Comparison of ENCODE assay signal across 13 cellular contexts in genomic region chr9:110969971-110970381, GRCh38.
DNase-seq lines count a peak whose midpoint lies in the region; ATAC-seq and TF ChIP-seq lines count a peak whose summit lies in the region.
"Had no signal": no experiment of that assay in that cellular context is flagged by ENCODE, and none has a peak within 500 bp of the region (broad histone marks: within the 10 kb centered on the region; RNA-seq: fewer than 3 reads in every experiment).

No MANE protein-coding gene starts in this region.

- TF ChIP-seq CTCF in PC-3 (conservative IDR thresholded peaks at IDR 0.05; ENCODE audit: low read depth, low read length), result no peak
- TF ChIP-seq CTCF in omental fat pad (IDR thresholded peaks at IDR 0.05), result no peak

- peak overlapping the region; percentile 79 for H3K27ac ChIP-seq in PC-3 (ENCODE audit: low read length)
- peak overlapping the region; percentile 44 for H3K27ac ChIP-seq in cingulate gyrus (ENCODE audit: low read depth, low read length)
- H3K27ac ChIP-seq: adrenal gland had no signal

- no peak overlapping the region for H3K4me3 ChIP-seq in PC-3 (ENCODE audit: low read length)
- H3K4me3 ChIP-seq: adrenal gland had no signal

- peaks cover 7% of the 10 kb centered on the region for H3F3A ChIP-seq in PC-3 (ENCODE audit: low read length, unreplicated experiment)

- H3K36me3 ChIP-seq in PC-3 (ENCODE audit: low read depth, low read length), result peaks cover 59% of the 10 kb centered on the region
- H3K36me3 ChIP-seq: adrenal gland had no signal

- CTCF ChIA-PET in PC-3 (lab: Charles Lee), result no interaction called here

- H3K9ac ChIP-seq in PC-3 (ENCODE audit: low read length), result no peak overlapping the region

- peak; percentile 85 for ATAC-seq in PC-3
- peak; percentile 87 for ATAC-seq in omental fat pad (ENCODE audit: low FRiP score)
- no peak for ATAC-seq in HG03159 (IDR thresholded peaks at IDR 0.05; ENCODE audit: unreplicated experiment)

- H3K79me2 ChIP-seq in PC-3 (ENCODE audit: low read length), result peaks cover 65% of the 10 kb centered on the region

- no TSS peak for BruUV-seq in PC-3 (replicated peaks; lab: Mats Ljungman, UMichigan)

- H3K27me3 ChIP-seq in PC-3 (ENCODE audit: low read length), result no peaks in the 10 kb centered on the region
- H3K27me3 ChIP-seq: adrenal gland had no signal

- peaks cover 24% of the 10 kb centered on the region for H3K4me1 ChIP-seq in PC-3 (ENCODE audit: insufficient read depth, low read length)

- intact Hi-C loops in PC-3 (cut with micrococcal nuclease) (loop anchor here (5.0 kb wide), 1 partner anchor 327 kb away; no protein-coding TSS in a partner anchor), head of caudate nucleus (cut with DNase I) (loop anchor here (10.0 kb wide), 1 partner anchor 65 kb away; the partner anchor contains the start of gene LPAR1)

- no peaks in the 10 kb centered on the region for H3K9me2 ChIP-seq in PC-3 (replicated peaks; ENCODE audit: low read length)

- H4K20me1 ChIP-seq in PC-3 (ENCODE audit: low read length), result no peaks in the 10 kb centered on the region

- no peaks in the 10 kb centered on the region for H3K9me3 ChIP-seq in PC-3 (ENCODE audit: low read length)
- H3K9me3 ChIP-seq: adrenal gland had no signal

- peak; percentile 76 for DNase-seq in Daoy (ENCODE audit: low read depth)
- peak; percentile 82 for DNase-seq in PC-3
- DNase-seq in omental fat pad (ENCODE audit: low spot score), result no peak
- DNase-seq in NCI-H1436 treated with DMSO at 0.1 percent for 48 hours (lab: John Stamatoyannopoulos, UW), result no peak
- DNase-seq in activated T-cell treated with anti-CD3 and anti-CD28 coated beads for 4 hours, result no peak
- DNase-seq in head of caudate nucleus, result no peak
- DNase-seq: adrenal gland; DMS79; islet precursor cell; NCI-H1417; stimulated activated CD4-positive, alpha-beta T cell treated with anti-CD3 and anti-CD28 coated beads, Interleukin-15, amount 100 ng/mL, for 24 hours had no signal

- H2AFZ ChIP-seq in PC-3 (ENCODE audit: low read length), result no peak overlapping the region

- POLR2A ChIA-PET in PC-3 (lab: Charles Lee; ENCODE audit: unreplicated experiment), result no interaction called here

- peak overlapping the region; percentile 39 for H3K4me2 ChIP-seq in PC-3 (ENCODE audit: low read length)

Comparison
In these comparisons a context has a peak if more than half of its experiments do, and no peak if none do; other contexts are left out.
1. DNase-seq: peak in Daoy (single experiment) and PC-3 (single experiment); none in omental fat pad (single experiment), NCI-H1436 treated with DMSO at 0.1 percent for 48 hours (single experiment), activated T-cell treated with anti-CD3 and anti-CD28 coated beads for 4 hours (single experiment) and head of caudate nucleus (0 of 42).